In the genomic region with DNA sequence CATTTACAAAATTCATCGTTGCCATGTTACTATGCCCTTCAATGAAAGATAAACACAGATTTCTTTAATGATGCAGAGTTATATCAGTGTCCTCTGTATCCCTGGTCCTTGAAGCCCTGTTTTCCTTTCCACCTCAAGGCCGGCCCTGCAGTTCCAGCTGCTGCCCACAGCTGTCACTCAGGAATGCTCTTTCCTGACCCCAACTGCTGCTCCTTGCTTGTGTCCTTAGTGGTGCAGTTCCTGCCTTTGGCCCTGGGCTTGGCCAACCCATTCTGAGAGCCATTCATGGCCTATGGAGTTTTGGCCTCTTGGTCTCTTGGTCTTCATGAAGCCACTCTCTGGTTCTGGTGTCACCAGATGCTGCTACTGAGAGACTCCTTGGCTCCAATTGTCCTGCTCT, we compare ENCODE assay signal across 25 cellular contexts.
"Had no signal": no experiment of that assay in that cellular context is flagged by ENCODE, and none has a peak within 500 bp of the region (broad histone marks: within the 10 kb centered on the region; RNA-seq: fewer than 3 reads in every experiment).

No MANE protein-coding gene starts in this region.

- H3K27ac Mint-ChIP-seq: activated CD4-positive, alpha-beta memory T cell treated with anti-CD3 and anti-CD28 coated beads, Interleukin-2, amount 10 ng/mL, durations not matched to agents 7 days and 5 days; activated CD4-positive, alpha-beta T cell treated with anti-CD3 and anti-CD28 coated beads for 36 hours; activated naive CD4-positive, alpha-beta T cell treated with anti-CD3 and anti-CD28 coated beads, Interleukin-2, amount 10 ng/mL, durations not matched to agents 7 days and 5 days; activated naive CD8-positive, alpha-beta T cell treated with anti-CD3 and anti-CD28 coated beads for 36 hours; activated T-helper 17 cell treated with anti-CD3 and anti-CD28 coated beads, Interleukin-2, amount 50 U/mL, for 72 hours had no signal

- H3K4me3 ChIP-seq: cardiac muscle cell, MG63, SJCRH30 had no signal

- H3K4me1 ChIP-seq: SJCRH30 had no signal

- ATAC-seq: activated CD4-positive, alpha-beta T cell treated with anti-CD3 and anti-CD28 coated beads for 36 hours; activated T-helper 17 cell treated with anti-CD3 and anti-CD28 coated beads, Interleukin-2, amount 50 U/mL, for 72 hours had no signal

- DNase-seq: activated CD4-positive, alpha-beta memory T cell treated with anti-CD3 and anti-CD28 coated beads, Interleukin-2, amount 10 ng/mL, durations not matched to agents 7 days and 5 days; activated CD4-positive, alpha-beta T cell treated with anti-CD3 and anti-CD28 coated beads for 36 hours; activated CD4-positive, alpha-beta T cell treated with anti-CD3 and anti-CD28 coated beads, Interleukin-2, amount 50 U/mL, for 1 hour; activated gamma-delta T cell; activated naive CD4-positive, alpha-beta T cell treated with anti-CD3 and anti-CD28 coated beads, Interleukin-2, amount 10 ng/mL, durations not matched to agents 7 days and 5 days; activated naive CD8-positive, alpha-beta T cell treated with anti-CD3 and anti-CD28 coated beads for 36 hours; activated T-cell treated with anti-CD3 and anti-CD28 coated beads for 4 hours; activated T-cell treated with anti-CD3 and anti-CD28 coated beads, Interleukin-2, amount 50 U/mL, for 48 hours; brain microvascular endothelial cell; MG63; MV-4-11; NCI-H1092 treated with DMSO at 0.1 percent for 48 hours; NCI-H1436; NCI-H1694 treated with DMSO at 0.1 percent for 48 hours; NCI-H2029 treated with DMSO at 0.1 percent for 48 hours; NCI-H345; NCI-H510A treated with DMSO at 0.1 percent for 48 hours; Right ventricle myocardium superior; SJCRH30; SK-N-SH; T-helper 1 cell had no signal

- H3K9me3 ChIP-seq: MG63, SJCRH30, SK-N-SH had no signal

- H3K4me2 ChIP-seq: SK-N-SH had no signal

- H3K27me3 Mint-ChIP-seq: activated CD4-positive, alpha-beta memory T cell treated with anti-CD3 and anti-CD28 coated beads, Interleukin-2, amount 10 ng/mL, durations not matched to agents 7 days and 5 days; activated T-helper 17 cell treated with anti-CD3 and anti-CD28 coated beads, Interleukin-2, amount 50 U/mL, for 72 hours had no signal

- H3K9me3 Mint-ChIP-seq: activated CD4-positive, alpha-beta memory T cell treated with anti-CD3 and anti-CD28 coated beads, Interleukin-2, amount 10 ng/mL, durations not matched to agents 7 days and 5 days; activated naive CD4-positive, alpha-beta T cell treated with anti-CD3 and anti-CD28 coated beads, Interleukin-2, amount 10 ng/mL, durations not matched to agents 7 days and 5 days; activated naive CD8-positive, alpha-beta T cell treated with anti-CD3 and anti-CD28 coated beads for 36 hours; activated T-helper 17 cell treated with anti-CD3 and anti-CD28 coated beads, Interleukin-2, amount 50 U/mL, for 72 hours had no signal

- H3K27me3 ChIP-seq: cardiac muscle cell, MG63, SJCRH30 had no signal

- H3K36me3 ChIP-seq: brain microvascular endothelial cell, cardiac muscle cell, MG63, SJCRH30 had no signal

- H3K4me1 Mint-ChIP-seq: activated CD4-positive, alpha-beta memory T cell treated with anti-CD3 and anti-CD28 coated beads, Interleukin-2, amount 10 ng/mL, durations not matched to agents 7 days and 5 days; activated CD4-positive, alpha-beta T cell treated with anti-CD3 and anti-CD28 coated beads for 36 hours; activated naive CD4-positive, alpha-beta T cell treated with anti-CD3 and anti-CD28 coated beads, Interleukin-2, amount 10 ng/mL, durations not matched to agents 7 days and 5 days; activated naive CD8-positive, alpha-beta T cell treated with anti-CD3 and anti-CD28 coated beads for 36 hours; activated T-helper 17 cell treated with anti-CD3 and anti-CD28 coated beads, Interleukin-2, amount 50 U/mL, for 72 hours had no signal

- H3K4me3 Mint-ChIP-seq: activated CD4-positive, alpha-beta memory T cell treated with anti-CD3 and anti-CD28 coated beads, Interleukin-2, amount 10 ng/mL, durations not matched to agents 7 days and 5 days; activated CD4-positive, alpha-beta T cell treated with anti-CD3 and anti-CD28 coated beads for 36 hours; activated naive CD4-positive, alpha-beta T cell treated with anti-CD3 and anti-CD28 coated beads, Interleukin-2, amount 10 ng/mL, durations not matched to agents 7 days and 5 days; activated naive CD8-positive, alpha-beta T cell treated with anti-CD3 and anti-CD28 coated beads for 36 hours; activated T-helper 17 cell treated with anti-CD3 and anti-CD28 coated beads, Interleukin-2, amount 50 U/mL, for 72 hours had no signal

- H3K36me3 Mint-ChIP-seq: activated naive CD4-positive, alpha-beta T cell treated with anti-CD3 and anti-CD28 coated beads, Interleukin-2, amount 10 ng/mL, durations not matched to agents 7 days and 5 days; activated naive CD8-positive, alpha-beta T cell treated with anti-CD3 and anti-CD28 coated beads for 36 hours had no signal

- H3K9ac ChIP-seq: SK-N-SH had no signal

- H3K27ac ChIP-seq: brain microvascular endothelial cell, cardiac muscle cell, RWPE1, SJCRH30, VCaP had no signal
